1 cellular context compared by ENCODE assay signal in genomic region chr6:130583268-130583667, GRCh38.
TF ChIP-seq lines count a peak whose summit lies in the region.

No MANE protein-coding gene starts in this region.

TF ChIP-seq in H1, 55 proteins besides CTCF, POLR2A, EP300 and RAD21:
- TF ChIP-seq SIRT6 (IDR thresholded peaks at IDR 0.05; ENCODE audit: low read length) (no peak), SP2 (IDR thresholded peaks at IDR 0.05; ENCODE audit: low read length) (no peak), SP1 (IDR thresholded peaks at IDR 0.05; ENCODE audit: low read depth, low read length) (no peak), MAFK (IDR thresholded peaks at IDR 0.05; ENCODE audit: low read depth, low read length) (no peak), RBBP5 (IDR thresholded peaks at IDR 0.05; ENCODE audit: borderline replicate concordance, low read depth, low read length) (no peak)
TF ChIP-seq in H1: peak in this region for 0.
